ENCODE assay signal across 1 cellular context in genomic region chr4:155809835-155810234, GRCh38.
TF ChIP-seq lines count a peak whose summit lies in the region.

No MANE protein-coding gene starts in this region.

TF ChIP-seq in GM12878, 131 proteins besides CTCF, POLR2A, EP300 and RAD21 (continued from another document and continues in another):
- TF ChIP-seq E2F8 (IDR thresholded peaks at IDR 0.05; ENCODE audit: low read depth, partially characterized antibody), result peak; percentile 69
- TF ChIP-seq ZBTB40 (IDR thresholded peaks at IDR 0.05; ENCODE audit: borderline replicate concordance), result peak; percentile 89
- TF ChIP-seq BHLHE40 (IDR thresholded peaks at IDR 0.05; ENCODE audit: borderline replicate concordance in 1 of 2, low read depth in 2 of 2, low read length in 1 of 2), result no peak
- TF ChIP-seq NFIC (IDR thresholded peaks at IDR 0.05; ENCODE audit: low read depth, low read length), result no peak
- no peak for TF ChIP-seq TBL1XR1 (IDR thresholded peaks at IDR 0.05; ENCODE audit: low read depth, low read length)
- TF ChIP-seq GABPA (IDR thresholded peaks at IDR 0.05; ENCODE audit: low read depth), result peak; percentile 91
- peak; percentile 44 for TF ChIP-seq ZNF24 (IDR thresholded peaks at IDR 0.05)
- TF ChIP-seq ZBTB11 (CRISPR knock-in tag; IDR thresholded peaks at IDR 0.05), result peak; percentile 81
- peak; percentile 27; the same call in 1 of the 2 replicates for TF ChIP-seq CREM (IDR thresholded peaks at IDR 0.05; ENCODE audit: low read depth)
- peak; percentile 20; the same call in 1 of the 2 replicates for TF ChIP-seq PKNOX1 (IDR thresholded peaks at IDR 0.05)
- TF ChIP-seq SKIL (IDR thresholded peaks at IDR 0.05; ENCODE audit: low read depth, poor library complexity, severe bottlenecking), result peak; percentile 45
- no peak for TF ChIP-seq FOXK2 (IDR thresholded peaks at IDR 0.05)
- no peak for TF ChIP-seq BRCA1 (IDR thresholded peaks at IDR 0.05; ENCODE audit: low read depth, low read length)
- no peak for TF ChIP-seq CEBPB (IDR thresholded peaks at IDR 0.05; ENCODE audit: borderline replicate concordance in 1 of 2, low read depth in 2 of 2, low read length in 2 of 2)
- TF ChIP-seq CBX5 (IDR thresholded peaks at IDR 0.05; ENCODE audit: low read depth), result peak; percentile 82
- no peak; the same call in 1 of the 2 replicates for TF ChIP-seq RB1 (IDR thresholded peaks at IDR 0.05; ENCODE audit: borderline replicate concordance)
- 0 out of 2 replicates have a peak, but pooled peaks have one; percentile 52 for TF ChIP-seq ZNF592 (IDR thresholded peaks at IDR 0.05)
- peak; percentile 63 for TF ChIP-seq ZNF687 (IDR thresholded peaks at IDR 0.05)
- no peak for TF ChIP-seq BACH1 (IDR thresholded peaks at IDR 0.05; ENCODE audit: borderline replicate concordance)
- 0 out of 2 replicates have a peak, but pooled peaks have one; percentile 54 for TF ChIP-seq NBN (IDR thresholded peaks at IDR 0.05)
- peak; percentile 94 for TF ChIP-seq ZNF384 (IDR thresholded peaks at IDR 0.05; ENCODE audit: borderline replicate concordance, low read depth, low read length)
- TF ChIP-seq ATF2 (IDR thresholded peaks at IDR 0.05; ENCODE audit: low read length), result peak; percentile 28; the same call in 1 of the 2 replicates
- no peak for TF ChIP-seq TCF7 (IDR thresholded peaks at IDR 0.05; ENCODE audit: borderline replicate concordance)
- no peak for TF ChIP-seq HCFC1 (IDR thresholded peaks at IDR 0.05; ENCODE audit: low read length)
- TF ChIP-seq KLF5 (IDR thresholded peaks at IDR 0.05; ENCODE audit: partially characterized antibody), result no peak
- TF ChIP-seq MLLT1 (IDR thresholded peaks at IDR 0.05), result 0 out of 2 replicates have a peak, but pooled peaks have one; percentile 35
